ENCODE assay signal across 10 cellular contexts in genomic region chr2:234146087-234146826, GRCh38.
A peak's percentile ranks its signal among the peaks of the same experiment; 100 is the strongest.
DNase-seq lines count a peak whose midpoint lies in the region; ATAC-seq and TF ChIP-seq lines count a peak whose summit lies in the region.
"Had no signal": no experiment of that assay in that cellular context is flagged by ENCODE, and none has a peak within 500 bp of the region (broad histone marks: within the 10 kb centered on the region; RNA-seq: fewer than 3 reads in every experiment).

No MANE protein-coding gene starts in this region.

- peaks cover 11% of the 10 kb centered on the region for H3K36me3 Mint-ChIP-seq in activated CD8-positive, alpha-beta memory T cell treated with anti-CD3 and anti-CD28 coated beads, Interleukin-2, amount 10 ng/mL, durations not matched to agents 7 days and 5 days
- H3K36me3 Mint-ChIP-seq in endothelial cell (ENCODE audit: low read depth, unreplicated experiment) = no peaks in the 10 kb centered on the region

- no peak for TF ChIP-seq CTCF in endothelial cell (IDR thresholded peaks at IDR 0.05; ENCODE audit: unreplicated experiment)

- no peaks in the 10 kb centered on the region for H3K9me3 ChIP-seq in SJCRH30 (replicated peaks)
- H3K9me3 ChIP-seq: BE2C had no signal

- intact Hi-C loops in posterior vena cava (cut with DNase I) = no loop called here

- peak overlapping the region; percentile 12 for H3K4me3 Mint-ChIP-seq in activated CD8-positive, alpha-beta memory T cell treated with anti-CD3 and anti-CD28 coated beads, Interleukin-2, amount 10 ng/mL, durations not matched to agents 7 days and 5 days
- H3K4me3 Mint-ChIP-seq in endothelial cell (ENCODE audit: unreplicated experiment) = no peak overlapping the region

- H3K36me3 ChIP-seq in SJCRH30 = no peaks in the 10 kb centered on the region
- H3K36me3 ChIP-seq: BE2C had no signal

- H3K27ac ChIP-seq in SJCRH30 (peak overlapping the region; percentile 15; the same call in 1 of the 2 replicates), substantia nigra (ENCODE audit: low read depth, low read length, poor library complexity, severe bottlenecking) (no peak overlapping the region)

- peaks cover 26% of the 10 kb centered on the region for H3K4me1 Mint-ChIP-seq in activated CD8-positive, alpha-beta memory T cell treated with anti-CD3 and anti-CD28 coated beads, Interleukin-2, amount 10 ng/mL, durations not matched to agents 7 days and 5 days
- H3K4me1 Mint-ChIP-seq in endothelial cell (ENCODE audit: unreplicated experiment) = peaks cover 5% of the 10 kb centered on the region

- peaks cover 5% of the 10 kb centered on the region; the same call in 1 of the 2 replicates for H3K4me1 ChIP-seq in SJCRH30

- ATAC-seq in activated CD8-positive, alpha-beta memory T cell treated with anti-CD3 and anti-CD28 coated beads, Interleukin-2, amount 10 ng/mL, durations not matched to agents 7 days and 5 days = no peak

- no peaks in the 10 kb centered on the region for H3K27me3 Mint-ChIP-seq in activated CD8-positive, alpha-beta memory T cell treated with anti-CD3 and anti-CD28 coated beads, Interleukin-2, amount 10 ng/mL, durations not matched to agents 7 days and 5 days
- peaks cover 3% of the 10 kb centered on the region for H3K27me3 Mint-ChIP-seq in endothelial cell (ENCODE audit: unreplicated experiment)

- DNase-seq in activated CD8-positive, alpha-beta memory T cell treated with anti-CD3 and anti-CD28 coated beads, Interleukin-2, amount 10 ng/mL, durations not matched to agents 7 days and 5 days = no peak
- DNase-seq in activated CD8-positive, alpha-beta memory T cell treated with anti-CD3 and anti-CD28 coated beads for 24 hours = no peak
- peak; percentile 36 to 67 for DNase-seq in SJCRH30
- DNase-seq in endothelial cell (ENCODE audit: low spot score) = no peak
- DNase-seq in renal cortical epithelial cell (ENCODE audit: low read depth) = peak; percentile 89
- no peak for DNase-seq in posterior vena cava (ENCODE audit: low spot score)
- DNase-seq in substantia nigra (lab: John Stamatoyannopoulos, UW) = no peak
- no peak for DNase-seq in SIG-M5 (lab: John Stamatoyannopoulos, UW)
- DNase-seq: BE2C, NCI-H2107 had no signal

- CTCF ChIA-PET in activated CD8-positive, alpha-beta memory T cell treated with anti-CD3 and anti-CD28 coated beads, Interleukin-2, amount 10 ng/mL, durations not matched to agents 7 days and 5 days (lab: Charles Lee) = interaction anchor here (1.0 to 4.6 kb wide), 4 partner anchors 10 to 399 kb away, joined by 3 to 21 read pairs (median 5); no protein-coding TSS in a partner anchor

- no peak overlapping the region for H3K4me3 ChIP-seq in SJCRH30

- peaks cover 2% of the 10 kb centered on the region for H3K9me3 Mint-ChIP-seq in activated CD8-positive, alpha-beta memory T cell treated with anti-CD3 and anti-CD28 coated beads, Interleukin-2, amount 10 ng/mL, durations not matched to agents 7 days and 5 days (ENCODE audit: low read depth)
- H3K9me3 Mint-ChIP-seq in endothelial cell (ENCODE audit: unreplicated experiment) = no peaks in the 10 kb centered on the region

- H3K27me3 ChIP-seq in SJCRH30 = no peaks in the 10 kb centered on the region
- H3K27me3 ChIP-seq: BE2C had no signal

- H3K27ac Mint-ChIP-seq in activated CD8-positive, alpha-beta memory T cell treated with anti-CD3 and anti-CD28 coated beads, Interleukin-2, amount 10 ng/mL, durations not matched to agents 7 days and 5 days = peak overlapping the region; percentile 75
- H3K27ac Mint-ChIP-seq in endothelial cell (ENCODE audit: unreplicated experiment) = peak overlapping the region; percentile 37

Comparison
In these comparisons a context has a peak if more than half of its experiments do, and no peak if none do; other contexts are left out.
1. DNase-seq: peak in SJCRH30 (2 of 2) and renal cortical epithelial cell (single experiment); none in activated CD8-positive, alpha-beta memory T cell treated with anti-CD3 and anti-CD28 coated beads, Interleukin-2, amount 10 ng/mL, durations not matched to agents 7 days and 5 days (single experiment), activated CD8-positive, alpha-beta memory T cell treated with anti-CD3 and anti-CD28 coated beads for 24 hours (single experiment), endothelial cell (single experiment), posterior vena cava (single experiment), substantia nigra (0 of 49) and SIG-M5 (single experiment).